In the genomic region with DNA sequence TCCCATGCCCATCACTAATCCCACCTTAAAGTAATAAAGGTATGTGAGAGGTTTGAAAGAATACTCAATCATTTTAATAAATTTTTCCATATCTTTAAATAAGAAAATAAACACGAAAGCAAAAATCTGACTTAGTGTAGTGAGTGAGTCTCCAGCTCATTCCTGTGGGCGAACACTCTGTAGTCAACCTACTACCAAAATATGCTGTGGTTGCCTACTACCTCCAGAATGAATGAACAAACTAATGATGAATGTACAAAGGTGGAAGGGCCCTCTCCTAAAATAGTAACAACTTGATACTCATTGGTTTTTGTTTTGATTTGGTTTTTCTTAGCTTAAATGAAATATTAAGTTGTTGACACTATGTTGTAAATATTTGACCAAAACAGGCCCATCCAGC, we compare ENCODE assay signal across 22 cellular contexts.
DNase-seq lines count a peak whose midpoint lies in the region; FAIRE-seq and TF ChIP-seq lines count a peak whose summit lies in the region.
"Had no signal": no experiment of that assay in that cellular context is flagged by ENCODE, and none has a peak within 500 bp of the region (broad histone marks: within the 10 kb centered on the region; RNA-seq: fewer than 3 reads in every experiment).

No MANE protein-coding gene starts in this region.

- H3K14ac ChIP-seq in mesenchymal stem cell (ENCODE audit: low read length in 2 of 2): no peak overlapping the region

- H2BK15ac ChIP-seq in mesenchymal stem cell (ENCODE audit: low read depth, poor library complexity, severe bottlenecking): no peak overlapping the region

- H3K4me3 Mint-ChIP-seq in astrocyte (ENCODE audit: unreplicated experiment) (no peak overlapping the region), mesothelial cell of epicardium (no peak overlapping the region)
- H3K4me3 Mint-ChIP-seq: B cell; CD8-positive, alpha-beta T cell; H9 had no signal

- H2BK120ac ChIP-seq in mesenchymal stem cell (ENCODE audit: low read depth, low read length): no peak overlapping the region

- H4K20me1 ChIP-seq in GM23248 (ENCODE audit: insufficient read depth) (no peaks in the 10 kb centered on the region), astrocyte (ENCODE audit: insufficient read depth, low read length) (no peaks in the 10 kb centered on the region)
- H4K20me1 ChIP-seq: BLaER1 treated with 17β-estradiol and CSF1 and Interleukin-3, amounts not matched to agents 10 nM and 100 nM had no signal

- H3K9me3 ChIP-seq in GM23248 (ENCODE audit: low read depth) (no peaks in the 10 kb centered on the region), astrocyte (ENCODE audit: insufficient read depth, low read depth, low read length) (no peaks in the 10 kb centered on the region), mesenchymal stem cell (ENCODE audit: control insufficient read depth, low read length) (no peaks in the 10 kb centered on the region)
- H3K9me3 ChIP-seq: BLaER1 treated with 17β-estradiol and CSF1 and Interleukin-3, amounts not matched to agents 10 nM and 100 nM had no signal

- H3K4me3 ChIP-seq in GM23248 (no peak overlapping the region), astrocyte (ENCODE audit: insufficient read depth, low read depth, low read length) (no peak overlapping the region), mesenchymal stem cell (ENCODE audit: insufficient read depth in 1 of 2, low read depth in 1 of 2, low read length in 2 of 2) (no peak overlapping the region)
- H3K4me3 ChIP-seq: BLaER1 treated with 17β-estradiol and CSF1 and Interleukin-3, amounts not matched to agents 10 nM and 100 nM had no signal

- H3K9ac ChIP-seq in GM23248 (no peak overlapping the region), astrocyte (ENCODE audit: low read length) (no peak overlapping the region), mesenchymal stem cell (ENCODE audit: low read length) (no peak overlapping the region)
- H3K9ac ChIP-seq: BLaER1 treated with 17β-estradiol and CSF1 and Interleukin-3, amounts not matched to agents 10 nM and 100 nM; KMS-11 had no signal

- no peaks in the 10 kb centered on the region for H3K79me1 ChIP-seq in mesenchymal stem cell (replicated peaks; ENCODE audit: low read length, poor library complexity, severe bottlenecking)

- no peaks in the 10 kb centered on the region for H3F3A ChIP-seq in GM23248 (ENCODE audit: insufficient read depth)

- H3K18ac ChIP-seq in mesenchymal stem cell (ENCODE audit: low read depth in 1 of 2, low read length in 2 of 2): no peak overlapping the region

- no peak overlapping the region for H4K91ac ChIP-seq in mesenchymal stem cell (ENCODE audit: low read length)

- H3K23ac ChIP-seq in mesenchymal stem cell (ENCODE audit: low read length in 2 of 2): no peak overlapping the region

- H3K4me2 ChIP-seq in GM23248 (ENCODE audit: unreplicated experiment): peak overlapping the region; percentile 11
- no peak overlapping the region for H3K4me2 ChIP-seq in astrocyte (ENCODE audit: low read length)
- H3K4me2 ChIP-seq in mesenchymal stem cell (ENCODE audit: low read length, poor library complexity, severe bottlenecking): no peak overlapping the region
- H3K4me2 ChIP-seq: BLaER1 treated with 17β-estradiol and CSF1 and Interleukin-3, amounts not matched to agents 10 nM and 100 nM; KMS-11 had no signal

- FAIRE-seq in astrocyte (lab: Jason Lieb, UNC): no peak
- FAIRE-seq: A204.1, G401.6, GM12892, GM18507, H1 had no signal

- no peak overlapping the region for H3K4ac ChIP-seq in mesenchymal stem cell (ENCODE audit: low read depth in 1 of 2, low read length in 2 of 2)

- H2BK12ac ChIP-seq in mesenchymal stem cell (ENCODE audit: low read length in 2 of 2): no peak overlapping the region

- H3K27me3 Mint-ChIP-seq in astrocyte (ENCODE audit: low read depth, unreplicated experiment) (peaks cover 5% of the 10 kb centered on the region), mesothelial cell of epicardium (ENCODE audit: low read depth) (peaks cover 3% of the 10 kb centered on the region)

- in situ Hi-C loops in GM23248 (cut with MboI): no loop called here
- in situ Hi-C loops in KBM-7 (cut with MboI; ENCODE audit: low pct_unique_long_range_greater_than_20kb, low sequenced_read_pairs): no loop called here

- H3K36me3 Mint-ChIP-seq in astrocyte (ENCODE audit: low read depth, unreplicated experiment) (no peaks in the 10 kb centered on the region), mesothelial cell of epicardium (no peaks in the 10 kb centered on the region)
- H3K36me3 Mint-ChIP-seq: CD8-positive, alpha-beta T cell had no signal

- H3K79me2 ChIP-seq in GM23248 (ENCODE audit: insufficient read depth) (no peaks in the 10 kb centered on the region), astrocyte (ENCODE audit: insufficient read depth, low read length) (no peaks in the 10 kb centered on the region)

- no peak overlapping the region for H2AK5ac ChIP-seq in mesenchymal stem cell (ENCODE audit: low read length, severe bottlenecking)

- DNase-seq in AG20443 (ENCODE audit: low spot score) (peak; percentile 24), GM23248 (peak; percentile 58), astrocyte (ENCODE audit: low read depth) (peak; percentile 10), mesenchymal stem cell (peak; percentile 18), KBM-7 (no peak), germinal center (ENCODE audit: low spot score) (no peak), mesothelial cell of epicardium (ENCODE audit: low spot score in 2 of 2, unreplicated experiment in 2 of 2) (no peak)
- DNase-seq: ACHN; Calu3; CD8-positive, alpha-beta T cell; DMS 273 treated with DMSO at 0.1 percent for 48 hours; DMS53; DND-41; H9 had no signal

- no peak overlapping the region for H4K8ac ChIP-seq in mesenchymal stem cell (ENCODE audit: low read length)

- no peaks in the 10 kb centered on the region for H3K9me2 ChIP-seq in GM23248 (ENCODE audit: insufficient read depth)

- H3K4me1 Mint-ChIP-seq in astrocyte (ENCODE audit: low read depth, unreplicated experiment) (peaks cover 3% of the 10 kb centered on the region), mesothelial cell of epicardium (peaks cover 9% of the 10 kb centered on the region)
- H3K4me1 Mint-ChIP-seq: B cell had no signal

- H3K27ac ChIP-seq in GM23248 (no peak overlapping the region), astrocyte (ENCODE audit: low read depth, low read length) (no peak overlapping the region), mesenchymal stem cell (ENCODE audit: low read length, poor library complexity, severe bottlenecking) (no peak overlapping the region)
- H3K27ac ChIP-seq: BLaER1 treated with 17β-estradiol and CSF1 and Interleukin-3, amounts not matched to agents 10 nM and 100 nM; KMS-11 had no signal

- H3K36me3 ChIP-seq in GM23248 (ENCODE audit: low read depth) (no peaks in the 10 kb centered on the region), astrocyte (ENCODE audit: insufficient read depth, low read length) (no peaks in the 10 kb centered on the region), mesenchymal stem cell (ENCODE audit: control insufficient read depth in 1 of 2, insufficient read depth in 2 of 2, low read depth in 1 of 2, low read length in 2 of 2) (no peaks in the 10 kb centered on the region)
- H3K36me3 ChIP-seq: BLaER1 treated with 17β-estradiol and CSF1 and Interleukin-3, amounts not matched to agents 10 nM and 100 nM had no signal

- no peaks in the 10 kb centered on the region for H3K27me3 ChIP-seq in GM23248 (replicated peaks; ENCODE audit: insufficient read depth)
- H3K27me3 ChIP-seq in astrocyte (ENCODE audit: insufficient read depth, low read length): no peaks in the 10 kb centered on the region
- H3K27me3 ChIP-seq in mesenchymal stem cell (ENCODE audit: control insufficient read depth in 1 of 2, insufficient read depth in 1 of 2, low read length in 2 of 2): peaks cover 0 to under 1% of the 10 kb centered on the region in 2 experiments

- H3K27ac Mint-ChIP-seq in astrocyte (ENCODE audit: unreplicated experiment) (no peak overlapping the region), mesothelial cell of epicardium (no peak overlapping the region)
- H3K27ac Mint-ChIP-seq: B cell; CD8-positive, alpha-beta T cell; H9 had no signal

- H3K9me3 Mint-ChIP-seq in astrocyte (ENCODE audit: unreplicated experiment) (peaks cover 3% of the 10 kb centered on the region), mesothelial cell of epicardium (no peaks in the 10 kb centered on the region)
- H3K9me3 Mint-ChIP-seq: CD8-positive, alpha-beta T cell; H9 had no signal

- no peak for TF ChIP-seq CTCF in astrocyte (IDR thresholded peaks at IDR 0.05; ENCODE audit: insufficient read depth, low read depth, low read length)
- TF ChIP-seq CTCF in mesothelial cell of epicardium (IDR thresholded peaks at IDR 0.05; ENCODE audit: unreplicated experiment): no peak

- H3K4me1 ChIP-seq in GM23248 (ENCODE audit: insufficient read depth) (peaks cover 15% of the 10 kb centered on the region), astrocyte (ENCODE audit: insufficient read depth, low read length) (no peaks in the 10 kb centered on the region), mesenchymal stem cell (ENCODE audit: control insufficient read depth, insufficient read depth, low read depth, low read length) (no peaks in the 10 kb centered on the region)

- no peak overlapping the region for H2BK5ac ChIP-seq in mesenchymal stem cell (ENCODE audit: low read depth, low read length, poor library complexity, severe bottlenecking)

- H2AFZ ChIP-seq in GM23248 (no peak overlapping the region), astrocyte (ENCODE audit: low read depth, low read length) (no peak overlapping the region), mesenchymal stem cell (ENCODE audit: low read depth, low read length) (no peak overlapping the region)

- 41 to 61% methylated on average over 2 of the region's 2 CpGs for whole genome bisulfite sequencing in GM23248 (ENCODE audit: low coverage in 1 of 2, low lambda C conversion rate in 2 of 2, missing lambda C conversion rate in 2 of 2), 2 experiments
- 90% methylated on average over 2 of the region's 2 CpGs for WGBS in mesenchymal stem cell

Comparison
In these comparisons a context has a peak if more than half of its experiments do, and no peak if none do; other contexts are left out.
1. DNase-seq: peak in AG20443 (single experiment), GM23248 (single experiment), astrocyte (single experiment) and mesenchymal stem cell (single experiment); none in KBM-7 (single experiment), germinal center (single experiment) and mesothelial cell of epicardium (0 of 2).